Comparison of ENCODE assay signal across 22 cellular contexts in genomic region chr5:159995841-159996240, GRCh38. TPM values are rescaled to one million over a fixed set of nuclear protein-coding genes. Genes with fewer than 3 reads are reported as not detected.
DNase-seq lines count a peak whose midpoint lies in the region; FAIRE-seq lines count a peak whose summit lies in the region.
"Had no signal": no experiment of that assay in that cellular context is flagged by ENCODE, and none has a peak within 500 bp of the region (broad histone marks: within the 10 kb centered on the region; RNA-seq: fewer than 3 reads in every experiment).

No MANE protein-coding gene starts in this region.

- DNase-seq in NCI-H1417 (lab: John Stamatoyannopoulos, UW) (peak in 2 of 3 experiments; percentile 2 to 39), NCI-H1417 treated with DMSO at 0.1 percent for 48 hours (lab: John Stamatoyannopoulos, UW) (no peak), NOMO-1 treated with DMSO at 0.1 percent for 48 hours (lab: John Stamatoyannopoulos, UW; ENCODE audit: unreplicated experiment) (peak; percentile 72), left kidney (ENCODE audit: low read depth, low spot score) (peak; percentile 36), GDM1 (lab: John Stamatoyannopoulos, UW) (no peak), frontal cortex (ENCODE audit: low spot score in 2 of 2) (no peak)
- DNase-seq in effector CD8-positive, alpha-beta T cell (lab: John Stamatoyannopoulos, UW) = no peak
- DNase-seq: ACHN, BE2C, Calu3, DMS79 treated with DMSO at 0.1 percent for 48 hours, H7, NCI-H1048, NCI-H1436, NCI-H187 treated with DMSO at 0.1 percent for 48 hours, NCI-H524, NCI-H748 treated with DMSO at 0.1 percent for 48 hours, SJCRH30 had no signal

- FAIRE-seq in frontal cortex (lab: Jason Lieb, UNC) = no peak
- FAIRE-seq: GM12892, GM19239, HTR-8/SVneo, RCC 7860 had no signal

RNA-seq across cellular contexts. Expression of gene TTC1, which starts 13.1 kb away (rescaled TPM):
- 48.1 TPM for total RNA-seq in frontal cortex

Comparison
In these comparisons a context has a peak if more than half of its experiments do, and no peak if none do; other contexts are left out.
1. DNase-seq: peak in NCI-H1417 (2 of 3), NOMO-1 treated with DMSO at 0.1 percent for 48 hours (single experiment) and left kidney (single experiment); none in NCI-H1417 treated with DMSO at 0.1 percent for 48 hours (single experiment), GDM1 (single experiment), effector CD8-positive, alpha-beta T cell (single experiment) and frontal cortex (0 of 2).